In genomic region chr10:12839349-12839927, GRCh38 we compare ENCODE assay signal across 21 cellular contexts.
DNase-seq lines count a peak whose midpoint lies in the region; ATAC-seq and TF ChIP-seq lines count a peak whose summit lies in the region.
"Had no signal": no experiment of that assay in that cellular context is flagged by ENCODE, and none has a peak within 500 bp of the region (broad histone marks: within the 10 kb centered on the region; RNA-seq: fewer than 3 reads in every experiment).

No MANE protein-coding gene starts in this region.

- H3K27ac ChIP-seq in left ventricle myocardium inferior (replicated peaks): peak overlapping the region; percentile 43
- H3K27ac ChIP-seq: SJSA1 had no signal

- DNase-seq in left ventricle myocardium inferior: no peak
- no peak for DNase-seq in Right ventricle myocardium superior
- DNase-seq in left kidney (ENCODE audit: low read depth, low spot score): peak; percentile 54
- no peak for DNase-seq in GF-D8 (lab: John Stamatoyannopoulos, UW)
- no peak for DNase-seq in T-helper 2 cell
- no peak for DNase-seq in AG08396 (ENCODE audit: low spot score)
- no peak for DNase-seq in occipital lobe (lab: John Stamatoyannopoulos, UW)
- DNase-seq: CD4-positive, CD25-positive, alpha-beta regulatory T cell; DND-41; GOT3; Karpas-422; MV-4-11; NCI-H1105 treated with DMSO at 0.1 percent for 48 hours; NCI-H1694 treated with DMSO at 0.1 percent for 48 hours; NCI-H2081 treated with DMSO at 0.1 percent for 48 hours; NCI-H446; NCI-H526 treated with DMSO at 0.1 percent for 48 hours; OCI-M1 had no signal

- peaks cover 25% of the 10 kb centered on the region for H3K4me1 ChIP-seq in left ventricle myocardium inferior

- H3K9me3 ChIP-seq in left ventricle myocardium inferior (replicated peaks): no peaks in the 10 kb centered on the region
- H3K9me3 ChIP-seq: SJSA1 had no signal

- H3K4me3 Mint-ChIP-seq in nephron: no peak overlapping the region
- H3K4me3 Mint-ChIP-seq: B cell; CD4-positive, CD25-positive, alpha-beta regulatory T cell had no signal

- no peak overlapping the region for H3K4me3 ChIP-seq in left ventricle myocardium inferior
- H3K4me3 ChIP-seq: SJSA1 had no signal

- no peaks in the 10 kb centered on the region for H3K36me3 Mint-ChIP-seq in nephron (ENCODE audit: low read depth)
- H3K36me3 Mint-ChIP-seq: CD4-positive, CD25-positive, alpha-beta regulatory T cell had no signal

- no peaks in the 10 kb centered on the region for H3K36me3 ChIP-seq in left ventricle myocardium inferior
- H3K36me3 ChIP-seq: SJSA1 had no signal

- TF ChIP-seq CTCF in left ventricle myocardium inferior (IDR thresholded peaks at IDR 0.05; ENCODE audit: borderline replicate concordance): no peak
- TF ChIP-seq CTCF in nephron (IDR thresholded peaks at IDR 0.05; ENCODE audit: unreplicated experiment in 3 of 3): no peak

- no peaks in the 10 kb centered on the region for H3K27me3 Mint-ChIP-seq in nephron (ENCODE audit: low read depth)
- H3K27me3 Mint-ChIP-seq: B cell had no signal

- intact Hi-C loops in left ventricle myocardium inferior (cut with micrococcal nuclease) (no loop called here), Right ventricle myocardium superior (cut with DNase I) (no loop called here)

- H3K27me3 ChIP-seq in left ventricle myocardium inferior (ENCODE audit: low read depth): peaks cover 26% of the 10 kb centered on the region
- H3K27me3 ChIP-seq: SJSA1 had no signal

- H3K4me1 Mint-ChIP-seq in nephron: peaks cover 49% of the 10 kb centered on the region
- H3K4me1 Mint-ChIP-seq: B cell; CD4-positive, CD25-positive, alpha-beta regulatory T cell had no signal

- no peaks in the 10 kb centered on the region for H3K9me3 Mint-ChIP-seq in nephron

- peak overlapping the region in 2 of 3 experiments; percentile 98 to 100 for H3K27ac Mint-ChIP-seq in nephron
- H3K27ac Mint-ChIP-seq: B cell; CD4-positive, CD25-positive, alpha-beta regulatory T cell had no signal

- no peak for ATAC-seq in Right ventricle myocardium superior (ENCODE audit: poor library complexity)
